In genomic region chr12:53971686-53972085, GRCh38 we compare ENCODE assay signal across 25 cellular contexts. TPM values are rescaled to one million over a fixed set of nuclear protein-coding genes. Genes with fewer than 3 reads are reported as not detected.
"Had no signal": no experiment of that assay in that cellular context is flagged by ENCODE, and none has a peak within 500 bp of the region (broad histone marks: within the 10 kb centered on the region; RNA-seq: fewer than 3 reads in every experiment).

No MANE protein-coding gene starts in this region.

- H3K4me3 Mint-ChIP-seq: activated CD4-positive, alpha-beta memory T cell treated with anti-CD3 and anti-CD28 coated beads for 36 hours; activated naive CD8-positive, alpha-beta T cell; activated T-cell treated with anti-CD3 and anti-CD28 coated beads, Interleukin-2, amount 50 U/mL, for 72 hours; T-helper 1 cell treated with Interleukin-12 subunit alpha and Interleukin-12 subunit beta and Interleukin-4 antibody, amounts not matched to agents 30 μg/mL and 1 μg/mL, for 36 hours had no signal

- H3K27ac Mint-ChIP-seq: activated CD4-positive, alpha-beta memory T cell treated with anti-CD3 and anti-CD28 coated beads for 36 hours; activated naive CD8-positive, alpha-beta T cell; activated T-cell treated with anti-CD3 and anti-CD28 coated beads, Interleukin-2, amount 50 U/mL, for 72 hours; activated T-helper 2 cell treated with anti-CD3 and anti-CD28 coated beads, Interferon-gamma antibody, Interleukin-2, Interleukin-4, amounts not matched to agents 10 μg/mL and 5 μg/mL and 100 μg/mL, durations not matched to agents 14 hours and 24 hours and 36 hours had no signal

- ATAC-seq: activated CD4-positive, CD25-positive, alpha-beta regulatory T cell treated with anti-CD3 and anti-CD28 coated beads, Interleukin-2, amount 50 U/mL, for 24 hours; activated T-cell treated with anti-CD3 and anti-CD28 coated beads, Interleukin-2, amount 50 U/mL, for 72 hours had no signal

- H3K9me3 Mint-ChIP-seq: activated CD4-positive, alpha-beta memory T cell treated with anti-CD3 and anti-CD28 coated beads for 36 hours; activated T-cell treated with anti-CD3 and anti-CD28 coated beads, Interleukin-2, amount 50 U/mL, for 72 hours; activated T-helper 2 cell treated with anti-CD3 and anti-CD28 coated beads, Interferon-gamma antibody, Interleukin-2, Interleukin-4, amounts not matched to agents 10 μg/mL and 5 μg/mL and 100 μg/mL, durations not matched to agents 14 hours and 24 hours and 36 hours; T-helper 1 cell treated with Interleukin-12 subunit alpha and Interleukin-12 subunit beta and Interleukin-4 antibody, amounts not matched to agents 30 μg/mL and 1 μg/mL, for 36 hours had no signal

- H3K36me3 Mint-ChIP-seq: brain had no signal

- DNase-seq: activated CD4-positive, alpha-beta memory T cell treated with anti-CD3 and anti-CD28 coated beads for 36 hours; activated CD4-positive, alpha-beta T cell treated with anti-CD3 and anti-CD28 coated beads for 48 hours; activated gamma-delta T cell treated with Interleukin-2 at 50 U/mL for 16 hours; activated T-cell treated with anti-CD3 and anti-CD28 coated beads for 4 hours; activated T-cell treated with anti-CD3 and anti-CD28 coated beads, Interleukin-2, amount 50 U/mL, for 72 hours; amygdala; MM.1S; NCI-H1105; NCI-H1436; NCI-H1694 treated with DMSO at 0.1 percent for 48 hours; NCI-H2029 treated with DMSO at 0.1 percent for 48 hours; NCI-H345; NCI-H510A; NCI-H526 treated with DMSO at 0.1 percent for 48 hours; NCI-H82; OCI-M1; SHP77 had no signal

RNA-seq across cellular contexts. Expression of gene HOXC11, which starts 1.2 kb away (rescaled TPM):
- total RNA-seq: activated CD4-positive, alpha-beta memory T cell treated with anti-CD3 and anti-CD28 coated beads for 36 hours; activated CD8-positive, alpha-beta memory T cell treated with anti-CD3 and anti-CD28 coated beads for 36 hours; activated T-cell treated with anti-CD3 and anti-CD28 coated beads, Interleukin-2, amount 50 U/mL, for 72 hours; activated T-helper 2 cell treated with anti-CD3 and anti-CD28 coated beads, Interferon-gamma antibody, Interleukin-2, Interleukin-4, amounts not matched to agents 10 μg/mL and 5 μg/mL and 100 μg/mL, durations not matched to agents 14 hours and 24 hours and 36 hours; astrocyte had no signal

RNA-seq across cellular contexts. Expression of gene HOTAIR, which starts 3.1 kb away (rescaled TPM):
- total RNA-seq: activated CD4-positive, alpha-beta memory T cell treated with anti-CD3 and anti-CD28 coated beads for 36 hours; activated CD8-positive, alpha-beta memory T cell treated with anti-CD3 and anti-CD28 coated beads for 36 hours; activated T-cell treated with anti-CD3 and anti-CD28 coated beads, Interleukin-2, amount 50 U/mL, for 72 hours; activated T-helper 2 cell treated with anti-CD3 and anti-CD28 coated beads, Interferon-gamma antibody, Interleukin-2, Interleukin-4, amounts not matched to agents 10 μg/mL and 5 μg/mL and 100 μg/mL, durations not matched to agents 14 hours and 24 hours and 36 hours; astrocyte; SK-MEL-5 had no signal

RNA-seq across cellular contexts. Expression of gene HOXC10, which starts 13.3 kb away (rescaled TPM):
- total RNA-seq: activated CD4-positive, alpha-beta memory T cell treated with anti-CD3 and anti-CD28 coated beads for 36 hours; activated CD8-positive, alpha-beta memory T cell treated with anti-CD3 and anti-CD28 coated beads for 36 hours; activated T-cell treated with anti-CD3 and anti-CD28 coated beads, Interleukin-2, amount 50 U/mL, for 72 hours; activated T-helper 2 cell treated with anti-CD3 and anti-CD28 coated beads, Interferon-gamma antibody, Interleukin-2, Interleukin-4, amounts not matched to agents 10 μg/mL and 5 μg/mL and 100 μg/mL, durations not matched to agents 14 hours and 24 hours and 36 hours; astrocyte had no signal

RNA-seq across cellular contexts. Expression of gene HOXC12, which starts 17.0 kb away (rescaled TPM):
- total RNA-seq: activated CD4-positive, alpha-beta memory T cell treated with anti-CD3 and anti-CD28 coated beads for 36 hours; activated CD8-positive, alpha-beta memory T cell treated with anti-CD3 and anti-CD28 coated beads for 36 hours; activated T-cell treated with anti-CD3 and anti-CD28 coated beads, Interleukin-2, amount 50 U/mL, for 72 hours; activated T-helper 2 cell treated with anti-CD3 and anti-CD28 coated beads, Interferon-gamma antibody, Interleukin-2, Interleukin-4, amounts not matched to agents 10 μg/mL and 5 μg/mL and 100 μg/mL, durations not matched to agents 14 hours and 24 hours and 36 hours; astrocyte; SK-MEL-5 had no signal

RNA-seq across cellular contexts. Expression of gene HOXC9, which starts 28.3 kb away (rescaled TPM):
- total RNA-seq: activated CD4-positive, alpha-beta memory T cell treated with anti-CD3 and anti-CD28 coated beads for 36 hours; activated CD8-positive, alpha-beta memory T cell treated with anti-CD3 and anti-CD28 coated beads for 36 hours; activated T-cell treated with anti-CD3 and anti-CD28 coated beads, Interleukin-2, amount 50 U/mL, for 72 hours; activated T-helper 2 cell treated with anti-CD3 and anti-CD28 coated beads, Interferon-gamma antibody, Interleukin-2, Interleukin-4, amounts not matched to agents 10 μg/mL and 5 μg/mL and 100 μg/mL, durations not matched to agents 14 hours and 24 hours and 36 hours; astrocyte had no signal
